Comparison of ENCODE assay signal across 30 cellular contexts in the genomic region with DNA sequence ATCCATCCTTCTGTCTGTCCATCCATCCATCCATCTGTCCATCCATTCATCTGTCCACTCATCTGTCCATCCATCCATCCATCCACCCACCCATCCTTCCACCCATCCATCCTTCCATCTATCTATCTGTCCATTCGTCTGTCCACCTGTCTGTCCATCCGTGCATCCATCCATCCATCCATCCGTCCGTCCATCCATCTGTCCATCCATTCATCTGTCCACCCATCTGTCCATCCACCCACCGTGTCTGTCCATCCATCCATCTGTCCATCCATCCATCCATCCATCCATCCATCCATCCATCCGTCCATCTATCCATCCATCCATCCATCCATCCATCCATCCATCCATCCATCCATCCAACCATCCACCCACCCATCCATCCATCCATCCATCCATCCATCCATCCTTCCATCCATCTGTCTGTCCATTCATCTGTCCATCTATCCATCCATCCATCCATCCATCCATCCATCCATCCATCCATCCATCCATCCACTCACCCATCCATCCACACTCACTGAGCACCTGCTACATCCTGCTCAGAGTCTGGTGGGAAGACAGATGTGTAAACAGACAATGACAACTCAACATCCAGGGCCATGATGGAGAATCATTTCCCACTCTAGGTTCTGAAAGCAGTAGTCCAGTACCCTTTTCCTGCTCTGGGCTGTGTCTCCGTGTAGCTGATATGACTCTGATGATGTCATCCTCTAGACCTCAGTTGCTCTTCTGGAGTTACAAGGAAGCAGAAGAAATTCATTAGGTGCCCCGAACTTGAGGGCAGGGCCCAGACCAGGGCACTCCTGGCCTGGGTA. TPM values are rescaled to one million over a fixed set of nuclear protein-coding genes. Genes with fewer than 3 reads are reported as not detected.
"Had no signal": no experiment of that assay in that cellular context is flagged by ENCODE, and none has a peak within 500 bp of the region (broad histone marks: within the 10 kb centered on the region; RNA-seq: fewer than 3 reads in every experiment).

No MANE protein-coding gene starts in this region.

- H3K4me1 ChIP-seq: colonic mucosa, gastrocnemius medialis, sigmoid colon had no signal

- H3K36me3 ChIP-seq: adrenal gland, colonic mucosa, gastrocnemius medialis, heart left ventricle, left lung, sigmoid colon, tibial nerve had no signal

- H3K4me3 Mint-ChIP-seq: activated CD4-positive, alpha-beta memory T cell treated with anti-CD3 and anti-CD28 coated beads for 36 hours; activated T-cell treated with anti-CD3 and anti-CD28 coated beads, Interleukin-2, amount 50 U/mL, for 4 hours; immature natural killer cell had no signal

- H3K27me3 ChIP-seq: adrenal gland, body of pancreas, colonic mucosa, heart left ventricle, left lung, tibial nerve had no signal

- FAIRE-seq: endometrium, small intestine had no signal

- H3K4me3 ChIP-seq: adrenal gland, body of pancreas, colonic mucosa, gastrocnemius medialis, heart left ventricle, left lung, sigmoid colon, SK-N-MC, tibial nerve had no signal

- H3K4me1 Mint-ChIP-seq: immature natural killer cell had no signal

- H3K27ac ChIP-seq: adrenal gland, colonic mucosa, gastrocnemius medialis, left lung, sigmoid colon, SK-N-MC, tibial nerve had no signal

- DNase-seq: activated CD4-positive, alpha-beta memory T cell treated with anti-CD3 and anti-CD28 coated beads for 36 hours; activated CD4-positive, alpha-beta T cell treated with anti-CD3 and anti-CD28 coated beads for 48 hours; activated CD4-positive, CD25-positive, alpha-beta regulatory T cell; activated CD8-positive, alpha-beta memory T cell treated with anti-CD3 and anti-CD28 coated beads, Interleukin-2, amount 50 U/mL, for 48 hours; activated naive CD4-positive, alpha-beta T cell; activated T-cell treated with anti-CD3 and anti-CD28 coated beads, Interleukin-2, amount 50 U/mL, for 4 hours; adrenal gland; body of pancreas; cerebellar nuclear complex; colonic mucosa; effector CD8-positive, alpha-beta T cell; gastrocnemius medialis; hypothalamus; immature natural killer cell; left lung; sigmoid colon; small intestine; stimulated activated CD4-positive, alpha-beta T cell treated with anti-CD3 and anti-CD28 coated beads, Interleukin-1b, Interleukin-23, amount 100 ng/mL, for 48 hours; stimulated activated naive CD4-positive, alpha-beta T cell treated with Interleukin-2 at 50 U/mL for 16 hours had no signal

- ATAC-seq: activated naive CD4-positive, alpha-beta T cell treated with anti-CD3 and anti-CD28 coated beads, Interleukin-2, amount 50 U/mL, for 72 hours; activated T-cell treated with anti-CD3 and anti-CD28 coated beads, Interleukin-2, amount 50 U/mL, for 4 hours; body of pancreas; gastrocnemius medialis; left lung had no signal

- H3K9me3 ChIP-seq: adrenal gland, body of pancreas, colonic mucosa, gastrocnemius medialis, left lung had no signal

- H3K27ac Mint-ChIP-seq: activated CD4-positive, alpha-beta memory T cell treated with anti-CD3 and anti-CD28 coated beads for 36 hours; activated T-helper 2 cell treated with anti-CD3 and anti-CD28 coated beads, Interferon-gamma antibody, Interleukin-2, Interleukin-4, amounts not matched to agents 10 μg/mL and 5 μg/mL and 100 μg/mL, durations not matched to agents 14 hours and 24 hours and 36 hours; immature natural killer cell had no signal

- H3K9me3 Mint-ChIP-seq: activated CD4-positive, alpha-beta memory T cell treated with anti-CD3 and anti-CD28 coated beads for 36 hours; activated T-cell treated with anti-CD3 and anti-CD28 coated beads, Interleukin-2, amount 50 U/mL, for 4 hours; immature natural killer cell had no signal

- H3K36me3 Mint-ChIP-seq: activated CD4-positive, alpha-beta memory T cell treated with anti-CD3 and anti-CD28 coated beads for 36 hours; activated naive CD4-positive, alpha-beta T cell treated with anti-CD3 and anti-CD28 coated beads, Interleukin-2, amount 50 U/mL, for 72 hours; immature natural killer cell had no signal

RNA-seq across cellular contexts. Expression of a gene that starts 30.8 kb away (rescaled TPM):
- total RNA-seq: activated naive CD4-positive, alpha-beta T cell treated with anti-CD3 and anti-CD28 coated beads, Interleukin-2, amount 50 U/mL, for 72 hours; lung microvascular endothelial cell; sigmoid colon; T-helper 1 cell treated with Interleukin-12 subunit alpha and Interleukin-12 subunit beta and Interleukin-4 antibody, amounts not matched to agents 30 ng/mL and 1 ng/mL, for 36 hours; temporal lobe; urinary bladder had no signal
- polyA plus RNA-seq: aorta, immature natural killer cell had no signal
